Comparison of ENCODE assay signal across 26 cellular contexts in genomic region chr18:46587568-46587967, GRCh38.
"Had no signal": no experiment of that assay in that cellular context is flagged by ENCODE, and none has a peak within 500 bp of the region (broad histone marks: within the 10 kb centered on the region; RNA-seq: fewer than 3 reads in every experiment).

No MANE protein-coding gene starts in this region.

- H3K36me3 ChIP-seq: ascending aorta, breast epithelium, cardiac muscle cell, colonic mucosa, gastrocnemius medialis, heart left ventricle had no signal

- DNase-seq: activated CD4-positive, alpha-beta memory T cell treated with anti-CD3 and anti-CD28 coated beads for 36 hours; activated CD4-positive, alpha-beta T cell treated with anti-CD3 and anti-CD28 coated beads for 36 hours; activated CD4-positive, CD25-positive, alpha-beta regulatory T cell; activated CD4-positive, CD25-positive, alpha-beta regulatory T cell treated with anti-CD3 and anti-CD28 coated beads, Interleukin-2, amount 50 U/mL, for 72 hours; activated CD8-positive, alpha-beta memory T cell treated with anti-CD3 and anti-CD28 coated beads, Interleukin-2, amount 10 ng/mL, durations not matched to agents 7 days and 5 days; activated CD8-positive, alpha-beta memory T cell treated with anti-CD3 and anti-CD28 coated beads, Interleukin-2, amount 50 U/mL, for 4 hours; activated CD8-positive, alpha-beta T cell treated with anti-CD3 and anti-CD28 coated beads, Interleukin-2, amount 10 ng/mL, durations not matched to agents 7 days and 5 days; activated gamma-delta T cell; activated naive CD4-positive, alpha-beta T cell; activated naive CD4-positive, alpha-beta T cell treated with anti-CD3 and anti-CD28 coated beads, Interleukin-2, amount 10 ng/mL, durations not matched to agents 7 days and 5 days; activated naive CD8-positive, alpha-beta T cell treated with anti-CD3 and anti-CD28 coated beads, Interleukin-2, amount 10 ng/mL, durations not matched to agents 7 days and 5 days; activated T-cell treated with anti-CD3 and anti-CD28 coated beads, Interleukin-2, amount 50 U/mL, for 1 hour; activated T-cell treated with anti-CD3 and anti-CD28 coated beads, Interleukin-2, amount 50 U/mL, for 48 hours; central memory CD4-positive, alpha-beta T cell; cerebellar nuclear complex; colonic mucosa; effector memory CD4-positive, alpha-beta T cell; endodermal cell; foreskin keratinocyte; gastrocnemius medialis; glutamatergic neuron; heart left ventricle; T-helper 2 cell had no signal

- H3K4me1 ChIP-seq: ascending aorta, breast epithelium, colonic mucosa, foreskin keratinocyte, gastrocnemius medialis had no signal

- H3K27ac ChIP-seq: ascending aorta, breast epithelium, cardiac muscle cell, colonic mucosa, foreskin keratinocyte, gastrocnemius medialis, heart left ventricle had no signal

- H3K27me3 ChIP-seq: ascending aorta, breast epithelium, cardiac muscle cell, colonic mucosa, gastrocnemius medialis, heart left ventricle had no signal

- H3K4me3 ChIP-seq: ascending aorta, breast epithelium, cardiac muscle cell, colonic mucosa, gastrocnemius medialis, heart left ventricle had no signal

- H3K9me3 ChIP-seq: breast epithelium, colonic mucosa, gastrocnemius medialis, heart left ventricle had no signal
